Comparison of ENCODE assay signal across 22 cellular contexts in the genomic region with DNA sequence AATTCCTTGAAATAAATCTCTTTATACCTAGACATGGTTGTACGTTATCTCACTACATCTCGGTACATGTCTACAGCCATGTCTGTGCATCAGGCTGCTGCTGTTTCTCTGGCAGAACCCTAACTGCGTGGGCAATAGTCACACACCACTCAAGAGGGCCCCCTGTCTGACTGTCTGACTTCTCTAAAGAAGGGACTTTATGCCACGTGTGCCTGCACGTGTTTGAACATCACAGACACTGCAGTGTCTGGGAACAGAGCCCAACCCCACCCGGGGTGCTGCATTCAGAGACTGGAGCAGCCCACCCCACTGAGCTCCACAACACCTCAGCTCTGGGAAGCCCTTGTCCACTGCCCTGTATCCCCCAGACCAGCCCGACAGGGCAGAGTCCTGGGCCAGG. TPM values are rescaled to one million over a fixed set of nuclear protein-coding genes. Genes with fewer than 3 reads are reported as not detected.
DNase-seq lines count a peak whose midpoint lies in the region; ATAC-seq lines count a peak whose summit lies in the region.
"Had no signal": no experiment of that assay in that cellular context is flagged by ENCODE, and none has a peak within 500 bp of the region (broad histone marks: within the 10 kb centered on the region; RNA-seq: fewer than 3 reads in every experiment).

No MANE protein-coding gene starts in this region.

- no peak overlapping the region for H3K4me3 Mint-ChIP-seq in activated T-cell treated with anti-CD3 and anti-CD28 coated beads, Interleukin-2, amount 50 U/mL, for 72 hours
- H3K4me3 Mint-ChIP-seq: CD4-positive, CD25-positive, alpha-beta regulatory T cell; HFFc6; IgD-negative memory B cell had no signal

- no peaks in the 10 kb centered on the region for H3K4me1 Mint-ChIP-seq in activated T-cell treated with anti-CD3 and anti-CD28 coated beads, Interleukin-2, amount 50 U/mL, for 72 hours (ENCODE audit: low read depth)
- H3K4me1 Mint-ChIP-seq: CD4-positive, CD25-positive, alpha-beta regulatory T cell; IgD-negative memory B cell had no signal

- no peaks in the 10 kb centered on the region for H3K36me3 Mint-ChIP-seq in activated T-cell treated with anti-CD3 and anti-CD28 coated beads, Interleukin-2, amount 50 U/mL, for 72 hours (ENCODE audit: insufficient read depth in 2 of 2)
- H3K36me3 Mint-ChIP-seq: CD4-positive, CD25-positive, alpha-beta regulatory T cell; IgD-negative memory B cell had no signal

- H3K27ac Mint-ChIP-seq in activated T-cell treated with anti-CD3 and anti-CD28 coated beads, Interleukin-2, amount 50 U/mL, for 72 hours = no peak overlapping the region
- H3K27ac Mint-ChIP-seq: HFFc6, IgD-negative memory B cell had no signal

- DNase-seq in G401 (ENCODE audit: low spot score) (peak; percentile 37), SK-N-DZ (ENCODE audit: low spot score) (peak; percentile 79), head of caudate nucleus (peak in 37 of 42 donors; percentile 16 to 80 (median 53)), occipital lobe (lab: John Stamatoyannopoulos, UW) (peak; percentile 40), NCI-H128 (lab: John Stamatoyannopoulos, UW; ENCODE audit: unreplicated experiment) (no peak)
- no peak for DNase-seq in activated T-cell treated with anti-CD3 and anti-CD28 coated beads, Interleukin-2, amount 50 U/mL, for 72 hours
- no peak for DNase-seq in activated CD4-positive, alpha-beta T cell treated with anti-CD3 and anti-CD28 coated beads for 1 hour
- DNase-seq: CD4-positive, CD25-positive, alpha-beta regulatory T cell; EL; H7; HFFc6; NCI-H1105; NCI-H1694; NCI-H2081; NCI-H2171; NCI-H345; NCI-H524; NCI-H774; NK-92 treated with Interleukin-12 subunit alpha and Interleukin-12 subunit beta, amount 100 ng/mL, for 24 hours; SHP77 treated with DMSO at 0.1 percent for 48 hours had no signal

- no peaks in the 10 kb centered on the region for H3K9me3 Mint-ChIP-seq in activated T-cell treated with anti-CD3 and anti-CD28 coated beads, Interleukin-2, amount 50 U/mL, for 72 hours
- H3K9me3 Mint-ChIP-seq: CD4-positive, CD25-positive, alpha-beta regulatory T cell; HFFc6; IgD-negative memory B cell had no signal

- intact Hi-C loops in head of caudate nucleus (cut with DNase I) = no loop called here

- ATAC-seq in GM21515 (IDR thresholded peaks at IDR 0.05; ENCODE audit: unreplicated experiment) = no peak
- no peak for ATAC-seq in activated T-cell treated with anti-CD3 and anti-CD28 coated beads, Interleukin-2, amount 50 U/mL, for 72 hours (replicated peaks in 1 of 2)

- in situ Hi-C loops in G401 (cut with HindIII; ENCODE audit: low sequenced_read_pairs) = no loop called here

- no peaks in the 10 kb centered on the region for H3K27me3 Mint-ChIP-seq in activated T-cell treated with anti-CD3 and anti-CD28 coated beads, Interleukin-2, amount 50 U/mL, for 72 hours (ENCODE audit: low read depth)
- H3K27me3 Mint-ChIP-seq: CD4-positive, CD25-positive, alpha-beta regulatory T cell had no signal

RNA-seq across cellular contexts. Expression of gene KIF1A, which starts 55.0 kb away (rescaled TPM):
- 15.3 and 24.9 TPM in 2 replicates for total RNA-seq in G401 (2014; rRNA removed; shearing (Covaris generic))
- 81.1 and 88.4 TPM in 2 replicates for polyA plus RNA-seq in SK-N-DZ (2014; cell fraction: cytosol; rRNA removed)
- polyA plus RNA-seq in SK-N-DZ (2014; cell fraction: nucleus; rRNA removed) = 138 and 201 TPM in 2 replicates
- total RNA-seq in occipital lobe = 219 TPM
- total RNA-seq in activated T-cell treated with anti-CD3 and anti-CD28 coated beads, Interleukin-2, amount 50 U/mL, for 72 hours = 10 to 100 TPM; 28.8 to 30.1 TPM
- total RNA-seq: CD4-positive, CD25-positive, alpha-beta regulatory T cell; HFFc6 had no signal
- polyA plus RNA-seq: CD4-positive, CD25-positive, alpha-beta regulatory T cell; IgD-negative memory B cell had no signal

Comparison
In these comparisons a context has a peak if more than half of its experiments do, and no peak if none do; other contexts are left out.
1. DNase-seq: peak in G401 (single experiment), SK-N-DZ (single experiment), head of caudate nucleus (37 of 42) and occipital lobe (single experiment); none in NCI-H128 (single experiment), activated T-cell treated with anti-CD3 and anti-CD28 coated beads, Interleukin-2, amount 50 U/mL, for 72 hours (0 of 2) and activated CD4-positive, alpha-beta T cell treated with anti-CD3 and anti-CD28 coated beads for 1 hour (single experiment).